18 cellular contexts compared by ENCODE assay signal in the genomic region with DNA sequence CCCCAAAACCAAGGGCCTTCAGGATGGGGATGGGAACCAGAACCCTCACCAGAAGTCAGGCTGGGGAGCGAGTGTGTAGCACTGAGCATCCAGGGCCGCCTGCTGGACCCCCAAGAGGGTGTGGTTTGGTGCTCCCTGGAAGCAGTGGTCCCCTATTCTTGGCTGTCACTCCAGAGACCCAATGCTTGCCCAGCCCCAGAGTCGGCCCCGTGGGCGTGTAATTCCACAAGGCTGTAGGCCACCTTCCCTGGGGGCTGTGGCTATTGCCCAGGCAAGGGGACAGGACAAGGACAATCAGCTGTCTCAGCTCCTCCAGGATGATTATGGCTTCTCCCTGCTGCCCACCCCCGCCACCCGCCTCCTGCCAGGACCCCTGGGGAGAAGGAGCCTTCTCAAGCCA. TPM values are rescaled to one million over a fixed set of nuclear protein-coding genes. Genes with fewer than 3 reads are reported as not detected.
A peak's percentile ranks its signal among the peaks of the same experiment; 100 is the strongest.
DNase-seq lines count a peak whose midpoint lies in the region; ATAC-seq and TF ChIP-seq lines count a peak whose summit lies in the region.
"Had no signal": no experiment of that assay in that cellular context is flagged by ENCODE, and none has a peak within 500 bp of the region (broad histone marks: within the 10 kb centered on the region; RNA-seq: fewer than 3 reads in every experiment).

No MANE protein-coding gene starts in this region.

- no peak overlapping the region for H3K23ac ChIP-seq in mesendoderm (ENCODE audit: low read length)

- H3K4ac ChIP-seq in mesendoderm (ENCODE audit: low read depth, low read length), result no peak overlapping the region

- H2AK5ac ChIP-seq in mesendoderm (ENCODE audit: low read length), result no peak overlapping the region

- no peak overlapping the region for H2BK120ac ChIP-seq in mesendoderm (ENCODE audit: low read depth, low read length)

- no peak for ATAC-seq in GM21515 (IDR thresholded peaks at IDR 0.05; ENCODE audit: unreplicated experiment)
- no peak for ATAC-seq in activated T-cell treated with anti-CD3 and anti-CD28 coated beads, Interleukin-2, amount 50 U/mL, for 4 hours

- no peak overlapping the region for H4K5ac ChIP-seq in mesendoderm (ENCODE audit: low read length)

- no peaks in the 10 kb centered on the region for H3K9me3 ChIP-seq in endodermal cell (ENCODE audit: control insufficient read depth, low read length)
- H3K9me3 ChIP-seq: BLaER1, Caco-2 had no signal

- H3K56ac ChIP-seq in mesendoderm (ENCODE audit: low read length), result no peak overlapping the region

- H3K4me3 Mint-ChIP-seq in endodermal cell (no peak overlapping the region), progenitor cell of endocrine pancreas (ENCODE audit: low read depth) (no peak overlapping the region)
- H3K4me3 Mint-ChIP-seq in activated T-cell treated with anti-CD3 and anti-CD28 coated beads, Interleukin-2, amount 50 U/mL, for 4 hours, result no peak overlapping the region
- H3K4me3 Mint-ChIP-seq: CD8-positive, alpha-beta memory T cell; IgD-negative memory B cell had no signal

- H3K27me3 ChIP-seq in H7 (ENCODE audit: control insufficient read depth, insufficient read depth, low read length) (no peaks in the 10 kb centered on the region; the same call in 1 of the 2 replicates), endodermal cell (ENCODE audit: control insufficient read depth, insufficient read depth, low read length, poor library complexity, severe bottlenecking) (no peaks in the 10 kb centered on the region), mesendoderm (ENCODE audit: insufficient read depth, low read length, poor library complexity) (no peaks in the 10 kb centered on the region)

- H3K36me3 ChIP-seq in H7 (replicated peaks; ENCODE audit: control insufficient read depth, insufficient read depth, low read length), result no peaks in the 10 kb centered on the region
- H3K36me3 ChIP-seq in endodermal cell (ENCODE audit: control insufficient read depth, insufficient read depth, low read length), result no peaks in the 10 kb centered on the region
- no peaks in the 10 kb centered on the region for H3K36me3 ChIP-seq in mesendoderm (ENCODE audit: control insufficient read depth, insufficient read depth, low read length)
- H3K36me3 ChIP-seq: BLaER1 had no signal

- peaks cover 20% of the 10 kb centered on the region for H3K27me3 Mint-ChIP-seq in endodermal cell (ENCODE audit: insufficient read depth)
- no peaks in the 10 kb centered on the region for H3K27me3 Mint-ChIP-seq in progenitor cell of endocrine pancreas
- H3K27me3 Mint-ChIP-seq in activated T-cell treated with anti-CD3 and anti-CD28 coated beads, Interleukin-2, amount 50 U/mL, for 4 hours (ENCODE audit: low read depth), result peaks cover 19% of the 10 kb centered on the region

- H2BK15ac ChIP-seq in mesendoderm (replicated peaks; ENCODE audit: low read depth), result no peak overlapping the region

- peak overlapping the region; percentile 20 for H3K18ac ChIP-seq in mesendoderm (ENCODE audit: low read length)

- H3K9ac ChIP-seq in endodermal cell (ENCODE audit: extremely low read depth, low read length, poor library complexity, severe bottlenecking) (no peak overlapping the region), mesendoderm (ENCODE audit: low read length) (no peak overlapping the region)
- H3K9ac ChIP-seq: BLaER1 had no signal

- H3K36me3 Mint-ChIP-seq in endodermal cell (ENCODE audit: low read depth) (no peaks in the 10 kb centered on the region), progenitor cell of endocrine pancreas (ENCODE audit: insufficient read depth) (peaks cover 14% of the 10 kb centered on the region)
- H3K36me3 Mint-ChIP-seq in activated T-cell treated with anti-CD3 and anti-CD28 coated beads, Interleukin-2, amount 50 U/mL, for 4 hours (ENCODE audit: insufficient read depth), result no peaks in the 10 kb centered on the region
- H3K36me3 Mint-ChIP-seq: CD8-positive, alpha-beta memory T cell; IgD-negative memory B cell had no signal

- DNase-seq in H7 (peak; percentile 30), endodermal cell (peak; percentile 48), mesendoderm (no peak), progenitor cell of endocrine pancreas (ENCODE audit: low spot score, unreplicated experiment) (no peak), NCI-H2227 treated with DMSO at 0.1 percent for 48 hours (lab: John Stamatoyannopoulos, UW) (no peak)
- DNase-seq in activated T-cell treated with anti-CD3 and anti-CD28 coated beads, Interleukin-2, amount 50 U/mL, for 4 hours, result no peak
- no peak for DNase-seq in activated naive CD4-positive, alpha-beta T cell (lab: John Stamatoyannopoulos, UW)
- DNase-seq: 8988T; AML-193; Caco-2; CD8-positive, alpha-beta memory T cell; GF-D8; GOT3; HCEC 1CT had no signal

- no peak overlapping the region for H2BK5ac ChIP-seq in mesendoderm (ENCODE audit: low read length)

- H3K9me3 Mint-ChIP-seq in endodermal cell (no peaks in the 10 kb centered on the region), progenitor cell of endocrine pancreas (ENCODE audit: low read depth) (no peaks in the 10 kb centered on the region)
- no peaks in the 10 kb centered on the region for H3K9me3 Mint-ChIP-seq in activated T-cell treated with anti-CD3 and anti-CD28 coated beads, Interleukin-2, amount 50 U/mL, for 4 hours
- H3K9me3 Mint-ChIP-seq: CD8-positive, alpha-beta memory T cell; IgD-negative memory B cell had no signal

- TF ChIP-seq CTCF in endodermal cell (conservative IDR thresholded peaks at IDR 0.05) (no peak), progenitor cell of endocrine pancreas (IDR thresholded peaks at IDR 0.05; ENCODE audit: unreplicated experiment) (no peak)

- H4K8ac ChIP-seq in mesendoderm (ENCODE audit: low read depth, low read length), result no peak overlapping the region

- H3K4me3 ChIP-seq in H7 (ENCODE audit: insufficient read depth, low read depth, low read length) (no peak overlapping the region), endodermal cell (ENCODE audit: low read length) (no peak overlapping the region), mesendoderm (ENCODE audit: low read length) (no peak overlapping the region)
- H3K4me3 ChIP-seq: BLaER1 had no signal

- H3K4me2 ChIP-seq in mesendoderm (ENCODE audit: low read length), result no peak overlapping the region
- H3K4me2 ChIP-seq: BLaER1 had no signal

- no peaks in the 10 kb centered on the region for H3K79me1 ChIP-seq in mesendoderm (ENCODE audit: low read length)

- 91 to 93% methylated on average over 4 to 7 of the region's 7 CpGs for WGBS in endodermal cell (ENCODE audit: insufficient coverage in 1 of 2, insufficient read length in 1 of 2), 2 experiments
- WGBS in mesendoderm (ENCODE audit: extremely low coverage, insufficient coverage, low lambda C conversion rate), result no CpG with 5 or more reads among the region's 7 CpGs

- H3K4me1 ChIP-seq in endodermal cell (ENCODE audit: control insufficient read depth, insufficient read depth, low read length), result peaks cover 6% of the 10 kb centered on the region
- H3K4me1 ChIP-seq in mesendoderm (ENCODE audit: control insufficient read depth, low read depth, low read length), result peaks cover 12% of the 10 kb centered on the region
- H3K4me1 ChIP-seq: BLaER1 had no signal

- H3K79me2 ChIP-seq in mesendoderm (ENCODE audit: control insufficient read depth, insufficient read depth, low read length), result no peaks in the 10 kb centered on the region

- peaks cover 29% of the 10 kb centered on the region for H3K4me1 Mint-ChIP-seq in endodermal cell
- peaks cover 48% of the 10 kb centered on the region for H3K4me1 Mint-ChIP-seq in progenitor cell of endocrine pancreas (ENCODE audit: low read depth)
- H3K4me1 Mint-ChIP-seq in activated T-cell treated with anti-CD3 and anti-CD28 coated beads, Interleukin-2, amount 50 U/mL, for 4 hours (ENCODE audit: low read depth), result no peaks in the 10 kb centered on the region
- H3K4me1 Mint-ChIP-seq: CD8-positive, alpha-beta memory T cell had no signal

- H3K27ac ChIP-seq in endodermal cell (ENCODE audit: low read depth, low read length) (no peak overlapping the region), mesendoderm (ENCODE audit: low read depth, low read length) (no peak overlapping the region)
- H3K27ac ChIP-seq: BLaER1 had no signal

- H3K27ac Mint-ChIP-seq in endodermal cell (no peak overlapping the region), progenitor cell of endocrine pancreas (peak overlapping the region; percentile 97)
- H3K27ac Mint-ChIP-seq: CD8-positive, alpha-beta memory T cell had no signal

RNA-seq across cellular contexts. Expression of a gene that starts 14.5 kb away (rescaled TPM):
- 38.3 and 39.7 TPM in 2 replicates for total RNA-seq in H7 (2014; rRNA removed; shearing (Covaris generic))
- total RNA-seq in endodermal cell (10 to 100 TPM in 1 of 2 donors, 1 to 10 TPM in 1; 7.9 to 13.5 TPM), progenitor cell of endocrine pancreas (125 and 138 TPM in 2 replicates)
- polyA plus RNA-seq in endodermal cell (2013, experiment 1 of 2), result 160 TPM
- polyA plus RNA-seq in endodermal cell (2013, experiment 2 of 2), result 139 TPM
- 44.0 TPM for polyA plus RNA-seq in mesendoderm (2013, experiment 1 of 2)
- 43.7 TPM for polyA plus RNA-seq in mesendoderm (2013, experiment 2 of 2)
- total RNA-seq in activated T-cell treated with anti-CD3 and anti-CD28 coated beads, Interleukin-2, amount 50 U/mL, for 4 hours, result under 1 TPM in 1 of 3 donors, not detected in 2; 0.10 TPM
- total RNA-seq: CD8-positive, alpha-beta memory T cell; HT-29 had no signal
- polyA plus RNA-seq: CD8-positive, alpha-beta memory T cell; IgD-negative memory B cell had no signal

RNA-seq across cellular contexts. Expression of a gene that starts 58.8 kb away (rescaled TPM):
- not detected in 2 replicates for total RNA-seq in H7 (2014; rRNA removed; shearing (Covaris generic))
- total RNA-seq in endodermal cell, result 10 to 100 TPM in 1 of 2 donors, not detected in 1; 18.6 TPM
- 18,487 TPM for polyA plus RNA-seq in endodermal cell (2013, experiment 1 of 2)
- polyA plus RNA-seq in endodermal cell (2013, experiment 2 of 2), result 28,205 TPM
- not detected for polyA plus RNA-seq in mesendoderm (2013, experiment 1 of 2)
- not detected for polyA plus RNA-seq in mesendoderm (2013, experiment 2 of 2)
- 41.3 and 48.7 TPM in 2 replicates for total RNA-seq in progenitor cell of endocrine pancreas
- total RNA-seq in activated T-cell treated with anti-CD3 and anti-CD28 coated beads, Interleukin-2, amount 50 U/mL, for 4 hours, result 10 to 100 TPM in 1 of 3 donors, not detected in 2; 14.0 TPM
- total RNA-seq: Caco-2; CD8-positive, alpha-beta memory T cell; HT-29 had no signal
- polyA plus RNA-seq: CD8-positive, alpha-beta memory T cell; IgD-negative memory B cell had no signal

RNA-seq across cellular contexts. Expression of a gene that starts 59.4 kb away (rescaled TPM):
- 7.4 and 10.6 TPM in 2 replicates for total RNA-seq in H7 (2014; rRNA removed; shearing (Covaris generic))
- total RNA-seq in endodermal cell (10 to 100 TPM; 23.0 to 23.5 TPM), progenitor cell of endocrine pancreas (11.5 and 12.8 TPM in 2 replicates)
- polyA plus RNA-seq in endodermal cell (2013, experiment 1 of 2), result 27.9 TPM
- polyA plus RNA-seq in endodermal cell (2013, experiment 2 of 2), result 27.0 TPM
- polyA plus RNA-seq in mesendoderm (2013, experiment 1 of 2), result 1.7 TPM
- 1.8 TPM for polyA plus RNA-seq in mesendoderm (2013, experiment 2 of 2)
- under 1 TPM; 0.66 to 0.98 (median 0.95) TPM for total RNA-seq in activated T-cell treated with anti-CD3 and anti-CD28 coated beads, Interleukin-2, amount 50 U/mL, for 4 hours
- total RNA-seq: HT-29 had no signal
- polyA plus RNA-seq: CD8-positive, alpha-beta memory T cell; IgD-negative memory B cell had no signal

Comparison
In these comparisons a context has a peak if more than half of its experiments do, and no peak if none do; other contexts are left out.
1. DNase-seq: peak in H7 (single experiment) and endodermal cell (single experiment); none in mesendoderm (single experiment), progenitor cell of endocrine pancreas (single experiment), NCI-H2227 treated with DMSO at 0.1 percent for 48 hours (single experiment), activated T-cell treated with anti-CD3 and anti-CD28 coated beads, Interleukin-2, amount 50 U/mL, for 4 hours (single experiment) and activated naive CD4-positive, alpha-beta T cell (0 of 4).
2. RNA of a gene that starts 14.5 kb away (total RNA-seq): 125 to 138 TPM in progenitor cell of endocrine pancreas, 38.3 to 39.7 TPM in H7 and 7.9 to 13.5 TPM in endodermal cell; 0.10 TPM in activated T-cell treated with anti-CD3 and anti-CD28 coated beads, Interleukin-2, amount 50 U/mL, for 4 hours; every median in the first group is over 4 times any median in the second.